Comparison of ENCODE assay signal across 1 cellular context in genomic region chr16:27795992-27796614, GRCh38.
A peak's percentile ranks its signal among the peaks of the same experiment; 100 is the strongest.
TF ChIP-seq lines count a peak whose summit lies in the region.

No MANE protein-coding gene starts in this region.

TF ChIP-seq in HepG2, 621 proteins besides CTCF, POLR2A, EP300 and RAD21 (continued from another document and continues in another):
- TF ChIP-seq HMGXB3 (CRISPR knock-in tag; IDR thresholded peaks at IDR 0.05; ENCODE audit: borderline replicate concordance) (peak; percentile 83; the same call in 1 of the 2 replicates), ZMYM4 (CRISPR knock-in tag; IDR thresholded peaks at IDR 0.05) (0 out of 2 replicates have a peak, but pooled peaks have one; percentile 19), ZFP41 (CRISPR knock-in tag; IDR thresholded peaks at IDR 0.05; ENCODE audit: borderline replicate concordance) (0 out of 2 replicates have a peak, but pooled peaks have one; percentile 61), SNAI1 (CRISPR knock-in tag; IDR thresholded peaks at IDR 0.05; ENCODE audit: borderline replicate concordance) (0 out of 2 replicates have a peak, but pooled peaks have one; percentile 67), MEF2D (CRISPR knock-in tag; IDR thresholded peaks at IDR 0.05) (0 out of 2 replicates have a peak, but pooled peaks have one; percentile 38), BORCS8-MEF2B (CRISPR knock-in tag; IDR thresholded peaks at IDR 0.05) (peak; percentile 75; the same call in 1 of the 2 replicates), ZNF792 (CRISPR knock-in tag; IDR thresholded peaks at IDR 0.05) (peak; percentile 86; the same call in 1 of the 2 replicates), ZNF580 (CRISPR knock-in tag; IDR thresholded peaks at IDR 0.05; ENCODE audit: borderline replicate concordance, low read depth) (peak; percentile 78; the same call in 1 of the 2 replicates), ZKSCAN1 (IDR thresholded peaks at IDR 0.05; ENCODE audit: low read length) (no peak), ZNF224 (CRISPR knock-in tag; IDR thresholded peaks at IDR 0.05) (0 out of 2 replicates have a peak, but pooled peaks have one; percentile 38), ZBTB26 (CRISPR knock-in tag; IDR thresholded peaks at IDR 0.05; ENCODE audit: borderline replicate concordance) (peak; percentile 84), ZNF749 (CRISPR knock-in tag; IDR thresholded peaks at IDR 0.05; ENCODE audit: borderline replicate concordance) (0 out of 2 replicates have a peak, but pooled peaks have one; percentile 62), ERF (CRISPR knock-in tag; IDR thresholded peaks at IDR 0.05) (peak; percentile 83), ATF4 (CRISPR knock-in tag; IDR thresholded peaks at IDR 0.05) (0 out of 4 replicates have a peak, but pooled peaks of 1 of the 2 experiments have one; percentile 18), ATRX (CRISPR knock-in tag; IDR thresholded peaks at IDR 0.05; ENCODE audit: borderline replicate concordance) (no peak), TFAP4 (IDR thresholded peaks at IDR 0.05; ENCODE audit: borderline replicate concordance, low read depth) (peak; percentile 43; the same call in 1 of the 2 replicates), MIER3 (CRISPR knock-in tag; IDR thresholded peaks at IDR 0.05; ENCODE audit: borderline replicate concordance) (0 out of 2 replicates have a peak, but pooled peaks have one; percentile 31), DNMT3B (CRISPR knock-in tag; conservative IDR thresholded peaks at IDR 0.05) (peak; percentile 74; the same call in 1 of the 2 replicates), ATF3 (CRISPR knock-in tag; IDR thresholded peaks at IDR 0.05) (peak; percentile 63; the same call in 1 of the 2 replicates), ZNF18 (CRISPR knock-in tag; IDR thresholded peaks at IDR 0.05; ENCODE audit: insufficient replicate concordance) (peak; percentile 66), CSRNP2 (CRISPR knock-in tag; conservative IDR thresholded peaks at IDR 0.05; ENCODE audit: low read depth) (peak; percentile 70; the same call in 1 of the 2 replicates), PAX8 (CRISPR knock-in tag; IDR thresholded peaks at IDR 0.05; ENCODE audit: borderline replicate concordance) (0 out of 2 replicates have a peak, but pooled peaks have one; percentile 42), ELF4 (CRISPR knock-in tag; IDR thresholded peaks at IDR 0.05; ENCODE audit: borderline replicate concordance) (0 out of 2 replicates have a peak, but pooled peaks have one; percentile 36), ZFYVE20 (CRISPR knock-in tag; IDR thresholded peaks at IDR 0.05; ENCODE audit: borderline replicate concordance, low read depth) (0 out of 2 replicates have a peak, but pooled peaks have one; percentile 26), ZZZ3 (CRISPR knock-in tag; IDR thresholded peaks at IDR 0.05; ENCODE audit: borderline replicate concordance) (no peak), NFYB (CRISPR knock-in tag; IDR thresholded peaks at IDR 0.05) (0 out of 2 replicates have a peak, but pooled peaks have one; percentile 32)
- TF ChIP-seq, protein P1, sequence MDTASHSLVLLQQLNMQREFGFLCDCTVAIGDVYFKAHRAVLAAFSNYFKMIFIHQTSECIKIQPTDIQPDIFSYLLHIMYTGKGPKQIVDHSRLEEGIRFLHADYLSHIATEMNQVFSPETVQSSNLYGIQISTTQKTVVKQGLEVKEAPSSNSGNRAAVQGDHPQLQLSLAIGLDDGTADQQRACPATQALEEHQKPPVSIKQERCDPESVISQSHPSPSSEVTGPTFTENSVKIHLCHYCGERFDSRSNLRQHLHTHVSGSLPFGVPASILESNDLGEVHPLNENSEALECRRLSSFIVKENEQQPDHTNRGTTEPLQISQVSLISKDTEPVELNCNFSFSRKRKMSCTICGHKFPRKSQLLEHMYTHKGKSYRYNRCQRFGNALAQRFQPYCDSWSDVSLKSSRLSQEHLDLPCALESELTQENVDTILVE (CRISPR knock-in tag; IDR thresholded peaks at IDR 0.05), result peak; percentile 81
- TF ChIP-seq, protein P2, sequence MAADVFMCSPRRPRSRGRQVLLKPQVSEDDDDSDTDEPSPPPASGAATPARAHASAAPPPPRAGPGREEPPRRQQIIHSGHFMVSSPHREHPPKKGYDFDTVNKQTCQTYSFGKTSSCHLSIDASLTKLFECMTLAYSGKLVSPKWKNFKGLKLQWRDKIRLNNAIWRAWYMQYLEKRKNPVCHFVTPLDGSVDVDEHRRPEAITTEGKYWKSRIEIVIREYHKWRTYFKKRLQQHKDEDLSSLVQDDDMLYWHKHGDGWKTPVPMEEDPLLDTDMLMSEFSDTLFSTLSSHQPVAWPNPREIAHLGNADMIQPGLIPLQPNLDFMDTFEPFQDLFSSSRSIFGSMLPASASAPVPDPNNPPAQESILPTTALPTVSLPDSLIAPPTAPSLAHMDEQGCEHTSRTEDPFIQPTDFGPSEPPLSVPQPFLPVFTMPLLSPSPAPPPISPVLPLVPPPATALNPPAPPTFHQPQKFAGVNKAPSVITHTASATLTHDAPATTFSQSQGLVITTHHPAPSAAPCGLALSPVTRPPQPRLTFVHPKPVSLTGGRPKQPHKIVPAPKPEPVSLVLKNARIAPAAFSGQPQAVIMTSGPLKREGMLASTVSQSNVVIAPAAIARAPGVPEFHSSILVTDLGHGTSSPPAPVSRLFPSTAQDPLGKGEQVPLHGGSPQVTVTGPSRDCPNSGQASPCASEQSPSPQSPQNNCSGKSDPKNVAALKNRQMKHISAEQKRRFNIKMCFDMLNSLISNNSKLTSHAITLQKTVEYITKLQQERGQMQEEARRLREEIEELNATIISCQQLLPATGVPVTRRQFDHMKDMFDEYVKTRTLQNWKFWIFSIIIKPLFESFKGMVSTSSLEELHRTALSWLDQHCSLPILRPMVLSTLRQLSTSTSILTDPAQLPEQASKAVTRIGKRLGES (CRISPR knock-in tag; IDR thresholded peaks at IDR 0.05; ENCODE audit: borderline replicate concordance), result peak; percentile 73; the same call in 1 of the 2 replicates
- TF ChIP-seq, protein P3, sequence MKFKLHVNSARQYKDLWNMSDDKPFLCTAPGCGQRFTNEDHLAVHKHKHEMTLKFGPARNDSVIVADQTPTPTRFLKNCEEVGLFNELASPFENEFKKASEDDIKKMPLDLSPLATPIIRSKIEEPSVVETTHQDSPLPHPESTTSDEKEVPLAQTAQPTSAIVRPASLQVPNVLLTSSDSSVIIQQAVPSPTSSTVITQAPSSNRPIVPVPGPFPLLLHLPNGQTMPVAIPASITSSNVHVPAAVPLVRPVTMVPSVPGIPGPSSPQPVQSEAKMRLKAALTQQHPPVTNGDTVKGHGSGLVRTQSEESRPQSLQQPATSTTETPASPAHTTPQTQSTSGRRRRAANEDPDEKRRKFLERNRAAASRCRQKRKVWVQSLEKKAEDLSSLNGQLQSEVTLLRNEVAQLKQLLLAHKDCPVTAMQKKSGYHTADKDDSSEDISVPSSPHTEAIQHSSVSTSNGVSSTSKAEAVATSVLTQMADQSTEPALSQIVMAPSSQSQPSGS (CRISPR knock-in tag; IDR thresholded peaks at IDR 0.05), result peak; percentile 73; the same call in 1 of the 2 replicates
- TF ChIP-seq, protein P4, sequence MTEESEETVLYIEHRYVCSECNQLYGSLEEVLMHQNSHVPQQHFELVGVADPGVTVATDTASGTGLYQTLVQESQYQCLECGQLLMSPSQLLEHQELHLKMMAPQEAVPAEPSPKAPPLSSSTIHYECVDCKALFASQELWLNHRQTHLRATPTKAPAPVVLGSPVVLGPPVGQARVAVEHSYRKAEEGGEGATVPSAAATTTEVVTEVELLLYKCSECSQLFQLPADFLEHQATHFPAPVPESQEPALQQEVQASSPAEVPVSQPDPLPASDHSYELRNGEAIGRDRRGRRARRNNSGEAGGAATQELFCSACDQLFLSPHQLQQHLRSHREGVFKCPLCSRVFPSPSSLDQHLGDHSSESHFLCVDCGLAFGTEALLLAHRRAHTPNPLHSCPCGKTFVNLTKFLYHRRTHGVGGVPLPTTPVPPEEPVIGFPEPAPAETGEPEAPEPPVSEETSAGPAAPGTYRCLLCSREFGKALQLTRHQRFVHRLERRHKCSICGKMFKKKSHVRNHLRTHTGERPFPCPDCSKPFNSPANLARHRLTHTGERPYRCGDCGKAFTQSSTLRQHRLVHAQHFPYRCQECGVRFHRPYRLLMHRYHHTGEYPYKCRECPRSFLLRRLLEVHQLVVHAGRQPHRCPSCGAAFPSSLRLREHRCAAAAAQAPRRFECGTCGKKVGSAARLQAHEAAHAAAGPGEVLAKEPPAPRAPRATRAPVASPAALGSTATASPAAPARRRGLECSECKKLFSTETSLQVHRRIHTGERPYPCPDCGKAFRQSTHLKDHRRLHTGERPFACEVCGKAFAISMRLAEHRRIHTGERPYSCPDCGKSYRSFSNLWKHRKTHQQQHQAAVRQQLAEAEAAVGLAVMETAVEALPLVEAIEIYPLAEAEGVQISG (CRISPR knock-in tag; IDR thresholded peaks at IDR 0.05), result peak; percentile 72
